In genomic region chr2:127225186-127225960, GRCh38 we compare ENCODE assay signal across 15 cellular contexts. TPM values are rescaled to one million over a fixed set of nuclear protein-coding genes. Genes with fewer than 3 reads are reported as not detected.
DNase-seq lines count a peak whose midpoint lies in the region; ATAC-seq and TF ChIP-seq lines count a peak whose summit lies in the region.
"Had no signal": no experiment of that assay in that cellular context is flagged by ENCODE, and none has a peak within 500 bp of the region (broad histone marks: within the 10 kb centered on the region; RNA-seq: fewer than 3 reads in every experiment).

No MANE protein-coding gene starts in this region.

- no peak overlapping the region for H3K27ac ChIP-seq in thyroid gland
- no peak overlapping the region for H3K27ac ChIP-seq in lower lobe of right lung
- H3K27ac ChIP-seq: spleen, VCaP had no signal

- no peaks in the 10 kb centered on the region for H3K9me3 ChIP-seq in thyroid gland
- H3K9me3 ChIP-seq in lower lobe of right lung: no peaks in the 10 kb centered on the region

- DNase-seq in AG04449 (ENCODE audit: low read depth, low spot score): peak; percentile 54
- peak; percentile 85 for DNase-seq in M059J (ENCODE audit: low read depth)
- DNase-seq in choroid plexus epithelial cell (ENCODE audit: low read depth): peak; percentile 79
- DNase-seq in myocyte (ENCODE audit: low read depth): peak; percentile 43
- no peak for DNase-seq in DMS153 treated with DMSO at 0.1 percent for 48 hours (lab: John Stamatoyannopoulos, UW; ENCODE audit: unreplicated experiment)
- no peak for DNase-seq in thyroid gland
- DNase-seq in lower lobe of right lung: no peak
- DNase-seq: activated CD8-positive, alpha-beta memory T cell treated with anti-CD3 and anti-CD28 coated beads, Interleukin-2, amount 10 ng/mL, durations not matched to agents 7 days and 5 days; DMS153; NCI-H2029 treated with DMSO at 0.1 percent for 48 hours; nucleus accumbens had no signal

- WGBS in thyroid gland, 2 donors: 65 to 80% methylated on average over 12 of the region's 12 CpGs

- H3K4me3 ChIP-seq in AG04449 (ENCODE audit: low read depth, low read length) (no peak overlapping the region), choroid plexus epithelial cell (ENCODE audit: low read depth, low read length) (no peak overlapping the region), thyroid gland (replicated peaks in 1 of 3) (no peak overlapping the region), lower lobe of right lung (no peak overlapping the region)
- H3K4me3 ChIP-seq: spleen had no signal

- H3K36me3 ChIP-seq in thyroid gland (no peaks in the 10 kb centered on the region), lower lobe of right lung (no peaks in the 10 kb centered on the region)
- H3K36me3 ChIP-seq: spleen had no signal

- intact Hi-C loops in thyroid gland (cut with DNase I): no loop called here
- intact Hi-C loops in lower lobe of right lung (cut with DNase I): no loop called here

- H3K4me1 ChIP-seq in thyroid gland: peaks cover 4 to 13% of the 10 kb centered on the region in 2 donors
- H3K4me1 ChIP-seq in lower lobe of right lung: peaks cover 12% of the 10 kb centered on the region

- H3K27me3 ChIP-seq in thyroid gland: no peaks in the 10 kb centered on the region
- H3K27me3 ChIP-seq in lower lobe of right lung (ENCODE audit: low read depth): peaks cover 31% of the 10 kb centered on the region

- POLR2A ChIA-PET in AG04449 (lab: Yijun Ruan, JAX): no interaction called here

- no peak for TF ChIP-seq POLR2A in thyroid gland (IDR thresholded peaks at IDR 0.05)

- TF ChIP-seq CTCF in AG04449 (IDR thresholded peaks at IDR 0.05; ENCODE audit: insufficient read depth, low read length, missing control alignments) (no peak), choroid plexus epithelial cell (conservative IDR thresholded peaks at IDR 0.05; ENCODE audit: low read depth, low read length) (no peak), thyroid gland (IDR thresholded peaks at IDR 0.05) (no peak), lower lobe of right lung (IDR thresholded peaks at IDR 0.05) (no peak)

- ATAC-seq in GM19395 (IDR thresholded peaks at IDR 0.05; ENCODE audit: unreplicated experiment) (no peak), lower lobe of right lung (no peak)

- CTCF ChIA-PET in AG04449 (lab: Yijun Ruan, JAX): interaction anchor here (1.1 kb wide), 1 partner anchor 28 kb away, joined by 3 read pairs; no protein-coding TSS in a partner anchor

RNA-seq across cellular contexts. Expression of gene CYP27C1, which starts 5.3 kb away (rescaled TPM):
- total RNA-seq in M059J (2014; rRNA removed; shearing (Covaris generic)): 0.96 and 1.7 TPM in 2 replicates
- total RNA-seq in myocyte: 0.45 and 0.62 TPM in 2 replicates
- polyA plus RNA-seq in myocyte (2012): 4.8 TPM
- under 1 TPM in 1 of 4 donors, not detected in 3; 0.40 TPM for total RNA-seq in thyroid gland
- total RNA-seq in lower lobe of right lung: not detected
- total RNA-seq: activated CD8-positive, alpha-beta memory T cell treated with anti-CD3 and anti-CD28 coated beads, Interleukin-2, amount 10 ng/mL, durations not matched to agents 7 days and 5 days; lung microvascular endothelial cell had no signal

Comparison
In these comparisons a context has a peak if more than half of its experiments do, and no peak if none do; other contexts are left out.
1. DNase-seq: peak in AG04449 (single experiment), M059J (single experiment), choroid plexus epithelial cell (single experiment) and myocyte (single experiment); none in DMS153 treated with DMSO at 0.1 percent for 48 hours (single experiment), thyroid gland (0 of 2) and lower lobe of right lung (single experiment).